ENCODE assay signal across 20 cellular contexts in the genomic region with DNA sequence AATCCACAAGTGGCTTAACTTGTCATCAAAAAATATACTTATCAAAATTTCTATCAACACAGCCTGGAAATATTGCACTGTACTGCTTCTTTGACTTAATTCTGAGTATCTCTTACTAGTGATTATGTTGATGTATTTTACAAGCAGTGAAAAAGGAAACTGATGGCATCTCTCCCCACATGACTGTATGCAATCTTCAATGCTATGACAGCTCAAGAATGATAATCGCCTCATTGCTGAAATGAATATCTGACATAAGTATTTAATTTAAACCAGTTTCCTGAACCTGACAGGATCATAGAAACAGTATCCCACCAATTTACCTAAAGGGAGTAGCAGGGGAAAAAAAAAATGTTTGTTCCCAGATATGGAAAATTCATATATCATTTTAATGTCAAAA.
A peak's percentile ranks its signal among the peaks of the same experiment; 100 is the strongest.
DNase-seq lines count a peak whose midpoint lies in the region; ATAC-seq, FAIRE-seq and TF ChIP-seq lines count a peak whose summit lies in the region.
"Had no signal": no experiment of that assay in that cellular context is flagged by ENCODE, and none has a peak within 500 bp of the region (broad histone marks: within the 10 kb centered on the region; RNA-seq: fewer than 3 reads in every experiment).

No MANE protein-coding gene starts in this region.

- no peaks in the 10 kb centered on the region for H3K27me3 ChIP-seq in naive thymus-derived CD4-positive, alpha-beta T cell (ENCODE audit: control insufficient read depth in 2 of 2, insufficient read depth in 2 of 2, low read length in 2 of 2)
- H3K27me3 ChIP-seq: BLaER1 had no signal

- peaks cover 12% of the 10 kb centered on the region for H3K4me1 Mint-ChIP-seq in HFFc6 (ENCODE audit: low read depth)
- peaks cover 3 to 15% (median 8%) of the 10 kb centered on the region in 7 donors for H3K4me1 Mint-ChIP-seq in naive thymus-derived CD4-positive, alpha-beta T cell
- H3K4me1 Mint-ChIP-seq: B cell, H9 had no signal

- H3K9me3 ChIP-seq in naive thymus-derived CD4-positive, alpha-beta T cell (ENCODE audit: control insufficient read depth in 2 of 3, low read length in 3 of 3): no peaks in the 10 kb centered on the region
- H3K9me3 ChIP-seq: Caco-2 had no signal

- H3K27me3 Mint-ChIP-seq in HFFc6 (ENCODE audit: insufficient read depth): no peaks in the 10 kb centered on the region
- no peaks in the 10 kb centered on the region for H3K27me3 Mint-ChIP-seq in naive thymus-derived CD4-positive, alpha-beta T cell
- H3K27me3 Mint-ChIP-seq: B cell; CD4-positive, CD25-positive, alpha-beta regulatory T cell had no signal

- ATAC-seq in naive thymus-derived CD4-positive, alpha-beta T cell: peak; percentile 24
- ATAC-seq: CD8-positive, alpha-beta T cell had no signal

- POLR2A ChIA-PET in naive thymus-derived CD4-positive, alpha-beta T cell (lab: Charles Lee): no interaction called here

- FAIRE-seq in H54 (lab: Jason Lieb, UNC): no peak
- FAIRE-seq: GM12891, GM19239, H1 had no signal

- DNase-seq in HFFc6 (no peak), NCI-H524 treated with DMSO at 0.1 percent for 48 hours (lab: John Stamatoyannopoulos, UW) (peak; percentile 44), SKM-1 treated with dmso at 0.1 percent for 144 hours (lab: John Stamatoyannopoulos, UW; ENCODE audit: unreplicated experiment) (no peak), H54 (ENCODE audit: insufficient read length, low spot score) (no peak), NCI-H2196 (lab: John Stamatoyannopoulos, UW; ENCODE audit: unreplicated experiment) (no peak)
- no peak for DNase-seq in naive thymus-derived CD4-positive, alpha-beta T cell
- DNase-seq: Caco-2; CD4-positive, CD25-positive, alpha-beta regulatory T cell; CD8-positive, alpha-beta T cell; DMS53; DMS79 treated with DMSO at 0.1 percent for 48 hours; GF-D8; GM23248; H9 had no signal

- no peak overlapping the region for H3K4me3 Mint-ChIP-seq in HFFc6
- H3K4me3 Mint-ChIP-seq in naive thymus-derived CD4-positive, alpha-beta T cell: no peak overlapping the region
- H3K4me3 Mint-ChIP-seq: B cell; CD4-positive, CD25-positive, alpha-beta regulatory T cell; CD8-positive, alpha-beta T cell; H9 had no signal

- TF ChIP-seq CTCF in HFFc6 (IDR thresholded peaks at IDR 0.05): no peak

- CTCF ChIA-PET in naive thymus-derived CD4-positive, alpha-beta T cell (lab: Charles Lee): no interaction called here

- H3K27ac Mint-ChIP-seq in HFFc6: peak overlapping the region; percentile 1; the same call in 1 of the 2 replicates
- no peak overlapping the region for H3K27ac Mint-ChIP-seq in naive thymus-derived CD4-positive, alpha-beta T cell
- H3K27ac Mint-ChIP-seq: B cell; CD4-positive, CD25-positive, alpha-beta regulatory T cell; CD8-positive, alpha-beta T cell; H9 had no signal

- peaks cover 0 to 10% (median 0%) of the 10 kb centered on the region in 3 experiments for H3K36me3 ChIP-seq in naive thymus-derived CD4-positive, alpha-beta T cell (ENCODE audit: control insufficient read depth in 2 of 3, insufficient read depth in 3 of 3, low read length in 3 of 3)

- no peaks in the 10 kb centered on the region for H3K9me3 Mint-ChIP-seq in HFFc6
- H3K9me3 Mint-ChIP-seq in naive thymus-derived CD4-positive, alpha-beta T cell: peaks cover 0 to 2% (median 0%) of the 10 kb centered on the region in 11 donors
- H3K9me3 Mint-ChIP-seq: CD4-positive, CD25-positive, alpha-beta regulatory T cell; CD8-positive, alpha-beta T cell had no signal

- no peak for TF ChIP-seq POLR2A in H54 (IDR thresholded peaks at IDR 0.05; ENCODE audit: low read depth, low read length)

- no peak overlapping the region for H3K4me3 ChIP-seq in naive thymus-derived CD4-positive, alpha-beta T cell (ENCODE audit: low read length)
- H3K4me3 ChIP-seq: BLaER1, GM23248 had no signal

- intact Hi-C loops in naive thymus-derived CD4-positive, alpha-beta T cell (cut with micrococcal nuclease): no loop called here

- no peaks in the 10 kb centered on the region for H3K4me1 ChIP-seq in naive thymus-derived CD4-positive, alpha-beta T cell (ENCODE audit: control insufficient read depth in 2 of 2, insufficient read depth in 2 of 2, low read length in 2 of 2)
- H3K4me1 ChIP-seq: BLaER1, Caco-2 had no signal

- H3K36me3 Mint-ChIP-seq in HFFc6 (ENCODE audit: low read depth): peaks cover 9% of the 10 kb centered on the region
- H3K36me3 Mint-ChIP-seq in naive thymus-derived CD4-positive, alpha-beta T cell: peaks cover 0 to 34% (median 17%) of the 10 kb centered on the region in 5 donors

- no peak overlapping the region for H3K27ac ChIP-seq in naive thymus-derived CD4-positive, alpha-beta T cell (ENCODE audit: low read depth, low read length)
- H3K27ac ChIP-seq: BLaER1, C4-2B, GM23248 had no signal
